Comparison of ENCODE assay signal across 1 cellular context in the genomic region with DNA sequence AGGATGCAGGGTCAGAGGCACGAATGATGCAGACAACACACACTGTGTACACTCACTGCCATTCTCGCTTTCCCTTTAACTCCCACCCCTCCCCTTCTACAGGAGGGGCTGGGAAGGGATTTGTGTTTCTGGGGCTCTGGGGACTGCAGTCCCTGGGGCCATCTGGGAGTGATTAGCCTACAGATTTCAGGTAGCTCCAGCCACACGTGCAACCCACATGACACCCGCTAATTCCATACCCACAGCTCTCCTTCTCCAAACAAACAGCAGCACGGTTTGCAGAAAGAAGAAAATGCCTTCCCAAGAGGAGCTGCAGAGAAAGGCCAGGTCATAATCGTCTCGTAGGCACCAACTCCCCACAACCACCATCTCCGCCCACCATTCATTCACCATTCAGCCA.
A peak's percentile ranks its signal among the peaks of the same experiment; 100 is the strongest.
TF ChIP-seq lines count a peak whose summit lies in the region.

No MANE protein-coding gene starts in this region.

TF ChIP-seq in HepG2, 621 proteins besides CTCF, POLR2A, EP300 and RAD21 (continued from another document):
- TF ChIP-seq, protein P1, sequence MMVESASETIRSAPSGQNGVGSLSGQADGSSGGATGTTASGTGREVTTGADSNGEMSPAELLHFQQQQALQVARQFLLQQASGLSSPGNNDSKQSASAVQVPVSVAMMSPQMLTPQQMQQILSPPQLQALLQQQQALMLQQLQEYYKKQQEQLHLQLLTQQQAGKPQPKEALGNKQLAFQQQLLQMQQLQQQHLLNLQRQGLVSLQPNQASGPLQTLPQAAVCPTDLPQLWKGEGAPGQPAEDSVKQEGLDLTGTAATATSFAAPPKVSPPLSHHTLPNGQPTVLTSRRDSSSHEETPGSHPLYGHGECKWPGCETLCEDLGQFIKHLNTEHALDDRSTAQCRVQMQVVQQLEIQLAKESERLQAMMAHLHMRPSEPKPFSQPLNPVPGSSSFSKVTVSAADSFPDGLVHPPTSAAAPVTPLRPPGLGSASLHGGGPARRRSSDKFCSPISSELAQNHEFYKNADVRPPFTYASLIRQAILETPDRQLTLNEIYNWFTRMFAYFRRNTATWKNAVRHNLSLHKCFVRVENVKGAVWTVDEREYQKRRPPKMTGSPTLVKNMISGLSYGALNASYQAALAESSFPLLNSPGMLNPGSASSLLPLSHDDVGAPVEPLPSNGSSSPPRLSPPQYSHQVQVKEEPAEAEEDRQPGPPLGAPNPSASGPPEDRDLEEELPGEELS (CRISPR knock-in tag; IDR thresholded peaks at IDR 0.05) = no peak
- TF ChIP-seq ZSCAN22 (CRISPR knock-in tag; IDR thresholded peaks at IDR 0.05) (no peak), BHLHE40 (IDR thresholded peaks at IDR 0.05; ENCODE audit: low read length) (peak; percentile 48), XRCC5 (optimal IDR thresholded peaks at IDR 0.05; ENCODE audit: low read length) (peak; percentile 32), ZNF431 (CRISPR knock-in tag; IDR thresholded peaks at IDR 0.05; ENCODE audit: borderline replicate concordance, low read depth) (no peak), KLF15 (CRISPR knock-in tag; IDR thresholded peaks at IDR 0.05; ENCODE audit: borderline replicate concordance) (no peak), NFKB2 (CRISPR knock-in tag; IDR thresholded peaks at IDR 0.05; ENCODE audit: borderline replicate concordance) (no peak), MAX (IDR thresholded peaks at IDR 0.05) (0 out of 2 replicates have a peak, but pooled peaks have one; percentile 17), BRD4 (CRISPR knock-in tag; IDR thresholded peaks at IDR 0.05) (no peak), ATF4 (CRISPR knock-in tag; IDR thresholded peaks at IDR 0.05) (0 out of 4 replicates have a peak, but pooled peaks of 1 of the 2 experiments have one; percentile 6)
- TF ChIP-seq, protein P2, sequence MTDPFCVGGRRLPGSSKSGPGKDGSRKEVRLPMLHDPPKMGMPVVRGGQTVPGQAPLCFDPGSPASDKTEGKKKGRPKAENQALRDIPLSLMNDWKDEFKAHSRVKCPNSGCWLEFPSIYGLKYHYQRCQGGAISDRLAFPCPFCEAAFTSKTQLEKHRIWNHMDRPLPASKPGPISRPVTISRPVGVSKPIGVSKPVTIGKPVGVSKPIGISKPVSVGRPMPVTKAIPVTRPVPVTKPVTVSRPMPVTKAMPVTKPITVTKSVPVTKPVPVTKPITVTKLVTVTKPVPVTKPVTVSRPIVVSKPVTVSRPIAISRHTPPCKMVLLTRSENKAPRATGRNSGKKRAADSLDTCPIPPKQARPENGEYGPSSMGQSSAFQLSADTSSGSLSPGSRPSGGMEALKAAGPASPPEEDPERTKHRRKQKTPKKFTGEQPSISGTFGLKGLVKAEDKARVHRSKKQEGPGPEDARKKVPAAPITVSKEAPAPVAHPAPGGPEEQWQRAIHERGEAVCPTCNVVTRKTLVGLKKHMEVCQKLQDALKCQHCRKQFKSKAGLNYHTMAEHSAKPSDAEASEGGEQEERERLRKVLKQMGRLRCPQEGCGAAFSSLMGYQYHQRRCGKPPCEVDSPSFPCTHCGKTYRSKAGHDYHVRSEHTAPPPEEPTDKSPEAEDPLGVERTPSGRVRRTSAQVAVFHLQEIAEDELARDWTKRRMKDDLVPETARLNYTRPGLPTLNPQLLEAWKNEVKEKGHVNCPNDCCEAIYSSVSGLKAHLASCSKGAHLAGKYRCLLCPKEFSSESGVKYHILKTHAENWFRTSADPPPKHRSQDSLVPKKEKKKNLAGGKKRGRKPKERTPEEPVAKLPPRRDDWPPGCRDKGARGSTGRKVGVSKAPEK (CRISPR knock-in tag; IDR thresholded peaks at IDR 0.05; ENCODE audit: borderline replicate concordance) = no peak
- TF ChIP-seq, protein P3, sequence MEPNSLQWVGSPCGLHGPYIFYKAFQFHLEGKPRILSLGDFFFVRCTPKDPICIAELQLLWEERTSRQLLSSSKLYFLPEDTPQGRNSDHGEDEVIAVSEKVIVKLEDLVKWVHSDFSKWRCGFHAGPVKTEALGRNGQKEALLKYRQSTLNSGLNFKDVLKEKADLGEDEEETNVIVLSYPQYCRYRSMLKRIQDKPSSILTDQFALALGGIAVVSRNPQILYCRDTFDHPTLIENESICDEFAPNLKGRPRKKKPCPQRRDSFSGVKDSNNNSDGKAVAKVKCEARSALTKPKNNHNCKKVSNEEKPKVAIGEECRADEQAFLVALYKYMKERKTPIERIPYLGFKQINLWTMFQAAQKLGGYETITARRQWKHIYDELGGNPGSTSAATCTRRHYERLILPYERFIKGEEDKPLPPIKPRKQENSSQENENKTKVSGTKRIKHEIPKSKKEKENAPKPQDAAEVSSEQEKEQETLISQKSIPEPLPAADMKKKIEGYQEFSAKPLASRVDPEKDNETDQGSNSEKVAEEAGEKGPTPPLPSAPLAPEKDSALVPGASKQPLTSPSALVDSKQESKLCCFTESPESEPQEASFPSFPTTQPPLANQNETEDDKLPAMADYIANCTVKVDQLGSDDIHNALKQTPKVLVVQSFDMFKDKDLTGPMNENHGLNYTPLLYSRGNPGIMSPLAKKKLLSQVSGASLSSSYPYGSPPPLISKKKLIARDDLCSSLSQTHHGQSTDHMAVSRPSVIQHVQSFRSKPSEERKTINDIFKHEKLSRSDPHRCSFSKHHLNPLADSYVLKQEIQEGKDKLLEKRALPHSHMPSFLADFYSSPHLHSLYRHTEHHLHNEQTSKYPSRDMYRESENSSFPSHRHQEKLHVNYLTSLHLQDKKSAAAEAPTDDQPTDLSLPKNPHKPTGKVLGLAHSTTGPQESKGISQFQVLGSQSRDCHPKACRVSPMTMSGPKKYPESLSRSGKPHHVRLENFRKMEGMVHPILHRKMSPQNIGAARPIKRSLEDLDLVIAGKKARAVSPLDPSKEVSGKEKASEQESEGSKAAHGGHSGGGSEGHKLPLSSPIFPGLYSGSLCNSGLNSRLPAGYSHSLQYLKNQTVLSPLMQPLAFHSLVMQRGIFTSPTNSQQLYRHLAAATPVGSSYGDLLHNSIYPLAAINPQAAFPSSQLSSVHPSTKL (CRISPR knock-in tag; IDR thresholded peaks at IDR 0.05) = peak; percentile 48; the same call in 1 of the 2 replicates
- TF ChIP-seq, protein P4, sequence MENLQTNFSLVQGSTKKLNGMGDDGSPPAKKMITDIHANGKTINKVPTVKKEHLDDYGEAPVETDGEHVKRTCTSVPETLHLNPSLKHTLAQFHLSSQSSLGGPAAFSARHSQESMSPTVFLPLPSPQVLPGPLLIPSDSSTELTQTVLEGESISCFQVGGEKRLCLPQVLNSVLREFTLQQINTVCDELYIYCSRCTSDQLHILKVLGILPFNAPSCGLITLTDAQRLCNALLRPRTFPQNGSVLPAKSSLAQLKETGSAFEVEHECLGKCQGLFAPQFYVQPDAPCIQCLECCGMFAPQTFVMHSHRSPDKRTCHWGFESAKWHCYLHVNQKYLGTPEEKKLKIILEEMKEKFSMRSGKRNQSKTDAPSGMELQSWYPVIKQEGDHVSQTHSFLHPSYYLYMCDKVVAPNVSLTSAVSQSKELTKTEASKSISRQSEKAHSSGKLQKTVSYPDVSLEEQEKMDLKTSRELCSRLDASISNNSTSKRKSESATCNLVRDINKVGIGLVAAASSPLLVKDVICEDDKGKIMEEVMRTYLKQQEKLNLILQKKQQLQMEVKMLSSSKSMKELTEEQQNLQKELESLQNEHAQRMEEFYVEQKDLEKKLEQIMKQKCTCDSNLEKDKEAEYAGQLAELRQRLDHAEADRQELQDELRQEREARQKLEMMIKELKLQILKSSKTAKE (CRISPR knock-in tag; IDR thresholded peaks at IDR 0.05; ENCODE audit: borderline replicate concordance) = no peak
